8 cellular contexts compared by ENCODE assay signal in the genomic region with DNA sequence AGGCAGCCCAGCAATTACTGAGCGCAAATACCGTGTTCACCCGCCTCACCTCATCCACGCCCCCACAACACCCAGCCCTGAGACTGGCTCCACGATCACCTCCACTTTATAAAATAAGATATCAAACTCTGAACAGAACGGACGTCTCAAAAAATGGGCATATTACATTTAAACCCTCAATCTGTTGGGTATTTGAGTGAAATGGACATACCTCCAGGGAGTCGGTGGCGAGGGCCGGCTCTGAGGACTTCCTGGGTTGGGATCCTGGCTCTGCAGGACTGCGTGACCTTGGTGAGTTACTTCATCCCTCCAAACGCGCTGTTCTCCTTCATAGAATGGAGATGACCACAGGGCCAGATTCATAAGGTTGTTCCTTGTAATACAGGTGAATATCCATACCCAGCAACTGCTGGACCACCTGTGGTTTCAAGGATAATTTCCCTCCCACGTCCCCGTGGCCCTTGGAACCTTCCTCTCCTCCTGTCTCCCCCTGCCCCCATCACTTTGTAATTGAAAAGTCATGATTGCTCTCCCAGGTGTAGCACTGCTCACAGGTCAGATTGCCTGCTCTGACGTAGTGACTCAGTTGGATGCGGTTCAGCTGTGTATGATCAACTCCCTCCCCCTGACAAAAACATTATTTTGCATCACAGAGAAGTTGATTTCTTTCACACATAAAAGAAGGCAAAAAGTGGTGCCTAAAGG.
DNase-seq lines count a peak whose midpoint lies in the region; ATAC-seq and TF ChIP-seq lines count a peak whose summit lies in the region.
"Had no signal": no experiment of that assay in that cellular context is flagged by ENCODE, and none has a peak within 500 bp of the region (broad histone marks: within the 10 kb centered on the region; RNA-seq: fewer than 3 reads in every experiment).

No MANE protein-coding gene starts in this region.

- ATAC-seq in left cardiac atrium: no peak

- peaks cover 0 to 21% (median 0%) of the 10 kb centered on the region in 3 donors for H3K27me3 ChIP-seq in sigmoid colon
- H3K27me3 ChIP-seq: BLaER1 treated with 17β-estradiol and CSF1 and Interleukin-3, amounts not matched to agents 10 nM and 100 nM had no signal

- 86 to 89% methylated on average over 17 of the region's 17 CpGs for WGBS in sigmoid colon, 2 donors

- no peaks in the 10 kb centered on the region for H3K36me3 ChIP-seq in sigmoid colon
- H3K36me3 ChIP-seq: BLaER1 treated with 17β-estradiol and CSF1 and Interleukin-3, amounts not matched to agents 10 nM and 100 nM had no signal

- H3K27ac ChIP-seq in sigmoid colon: no peak overlapping the region
- H3K27ac ChIP-seq: BLaER1 treated with 17β-estradiol and CSF1 and Interleukin-3, amounts not matched to agents 10 nM and 100 nM had no signal

- H3K4me3 ChIP-seq in iPS-18c (ENCODE audit: insufficient read depth, low read depth, low read length) (0 out of 2 replicates have a peak overlapping the region, but pooled peaks have one; percentile 15), sigmoid colon (no peak overlapping the region)
- H3K4me3 ChIP-seq: BLaER1 treated with 17β-estradiol and CSF1 and Interleukin-3, amounts not matched to agents 10 nM and 100 nM had no signal

- no peak for TF ChIP-seq POLR2A in sigmoid colon (IDR thresholded peaks at IDR 0.05)

- TF ChIP-seq CTCF in sigmoid colon (IDR thresholded peaks at IDR 0.05): no peak

- no peaks in the 10 kb centered on the region for H3K9me3 ChIP-seq in iPS-18c (ENCODE audit: control insufficient read depth, insufficient read depth, low read length)
- H3K9me3 ChIP-seq in sigmoid colon: no peaks in the 10 kb centered on the region
- H3K9me3 ChIP-seq: BLaER1 treated with 17β-estradiol and CSF1 and Interleukin-3, amounts not matched to agents 10 nM and 100 nM had no signal

- no peak for TF ChIP-seq EP300 in sigmoid colon (IDR thresholded peaks at IDR 0.05)

- intact Hi-C loops in cardiac septum (cut with DNase I) (loop anchor here (2.0 to 10.0 kb wide), 3 partner anchors 151 to 698 kb away; no protein-coding TSS in a partner anchor), left cardiac atrium (cut with DNase I) (loop anchor here (2.0 to 10.0 kb wide), 3 partner anchors 151 to 698 kb away; no protein-coding TSS in a partner anchor), sigmoid colon (cut with DNase I) (no loop called here)

- DNase-seq in cardiac septum (ENCODE audit: low spot score): peak; percentile 63
- DNase-seq in left cardiac atrium: no peak
- peak; percentile 45 for DNase-seq in sigmoid colon
- DNase-seq in activated gamma-delta T cell treated with Interleukin-2 at 50 U/mL for 16 hours: no peak
- no peak for DNase-seq in NCI-H187 (lab: John Stamatoyannopoulos, UW)
- DNase-seq in DMS53 (lab: John Stamatoyannopoulos, UW): no peak

- peaks cover 0 to 6% (median 5%) of the 10 kb centered on the region in 4 donors for H3K4me1 ChIP-seq in sigmoid colon

Comparison
In these comparisons a context has a peak if more than half of its experiments do, and no peak if none do; other contexts are left out.
1. DNase-seq: peak in cardiac septum (single experiment) and sigmoid colon (single experiment); none in left cardiac atrium (single experiment), activated gamma-delta T cell treated with Interleukin-2 at 50 U/mL for 16 hours (single experiment), NCI-H187 (0 of 2) and DMS53 (single experiment).